ENCODE assay signal across 15 cellular contexts in genomic region chr5:66869347-66869746, GRCh38.
DNase-seq lines count a peak whose midpoint lies in the region; TF ChIP-seq lines count a peak whose summit lies in the region.
"Had no signal": no experiment of that assay in that cellular context is flagged by ENCODE, and none has a peak within 500 bp of the region (broad histone marks: within the 10 kb centered on the region; RNA-seq: fewer than 3 reads in every experiment).

No MANE protein-coding gene starts in this region.

- no peaks in the 10 kb centered on the region for H3K27me3 ChIP-seq in GM23248 (replicated peaks; ENCODE audit: insufficient read depth)

- no peak overlapping the region for H3K27ac ChIP-seq in GM23248
- H3K27ac ChIP-seq: HL-60 had no signal

- no peak overlapping the region for H3K4me3 Mint-ChIP-seq in mesothelial cell of epicardium
- H3K4me3 Mint-ChIP-seq in progenitor cell of endocrine pancreas (ENCODE audit: low read depth): no peak overlapping the region
- no peak overlapping the region for H3K4me3 Mint-ChIP-seq in activated naive CD4-positive, alpha-beta T cell treated with anti-CD3 and anti-CD28 coated beads for 36 hours
- H3K4me3 Mint-ChIP-seq: CD4-positive, alpha-beta T cell; HFFc6 had no signal

- H3K9me3 ChIP-seq in GM23248 (ENCODE audit: low read depth): no peaks in the 10 kb centered on the region

- no peak overlapping the region for H3K4me3 ChIP-seq in GM23248

- no peaks in the 10 kb centered on the region for H3K9me2 ChIP-seq in GM23248 (ENCODE audit: insufficient read depth)

- intact Hi-C loops in activated naive CD4-positive, alpha-beta T cell treated with anti-CD3 and anti-CD28 coated beads for 36 hours (cut with micrococcal nuclease): no loop called here

- H3K4me1 Mint-ChIP-seq in mesothelial cell of epicardium (peaks cover 36% of the 10 kb centered on the region), progenitor cell of endocrine pancreas (ENCODE audit: low read depth) (peaks cover 15% of the 10 kb centered on the region)
- H3K4me1 Mint-ChIP-seq in activated naive CD4-positive, alpha-beta T cell treated with anti-CD3 and anti-CD28 coated beads for 36 hours (ENCODE audit: low read depth): no peaks in the 10 kb centered on the region

- no peak overlapping the region for H3K9ac ChIP-seq in GM23248

- H3K9me3 Mint-ChIP-seq in mesothelial cell of epicardium: no peaks in the 10 kb centered on the region
- no peaks in the 10 kb centered on the region for H3K9me3 Mint-ChIP-seq in progenitor cell of endocrine pancreas (ENCODE audit: low read depth)
- H3K9me3 Mint-ChIP-seq in activated naive CD4-positive, alpha-beta T cell treated with anti-CD3 and anti-CD28 coated beads for 36 hours: no peaks in the 10 kb centered on the region
- H3K9me3 Mint-ChIP-seq: CD4-positive, alpha-beta T cell; HFFc6 had no signal

- no peaks in the 10 kb centered on the region for H3K36me3 ChIP-seq in GM23248 (ENCODE audit: low read depth)

- in situ Hi-C loops in GM23248 (cut with MboI): no loop called here

- H2AFZ ChIP-seq in GM23248: no peak overlapping the region

- no peaks in the 10 kb centered on the region for H3K27me3 Mint-ChIP-seq in mesothelial cell of epicardium (ENCODE audit: low read depth)
- H3K27me3 Mint-ChIP-seq in progenitor cell of endocrine pancreas: no peaks in the 10 kb centered on the region
- peaks cover 4% of the 10 kb centered on the region for H3K27me3 Mint-ChIP-seq in activated naive CD4-positive, alpha-beta T cell treated with anti-CD3 and anti-CD28 coated beads for 36 hours (ENCODE audit: low read depth)

- H3K4me1 ChIP-seq in GM23248 (ENCODE audit: insufficient read depth): no peaks in the 10 kb centered on the region

- CTCF ChIA-PET in activated naive CD4-positive, alpha-beta T cell treated with anti-CD3 and anti-CD28 coated beads for 36 hours (lab: Charles Lee): interaction anchor here (1.2 kb wide), 1 partner anchor 9 kb away, joined by 3 read pairs; no protein-coding TSS in a partner anchor

- 81 to 85% methylated on average over 6 of the region's 6 CpGs for WGBS in GM23248 (ENCODE audit: low coverage in 1 of 2, low lambda C conversion rate in 2 of 2, missing lambda C conversion rate in 2 of 2), 2 experiments

- no peaks in the 10 kb centered on the region for H3F3A ChIP-seq in GM23248 (ENCODE audit: insufficient read depth)

- H4K20me1 ChIP-seq in GM23248 (ENCODE audit: insufficient read depth): no peaks in the 10 kb centered on the region

- H3K36me3 Mint-ChIP-seq in mesothelial cell of epicardium (no peaks in the 10 kb centered on the region), progenitor cell of endocrine pancreas (ENCODE audit: insufficient read depth) (no peaks in the 10 kb centered on the region)
- no peaks in the 10 kb centered on the region for H3K36me3 Mint-ChIP-seq in activated naive CD4-positive, alpha-beta T cell treated with anti-CD3 and anti-CD28 coated beads for 36 hours (ENCODE audit: low read depth)

- H3K79me2 ChIP-seq in GM23248 (ENCODE audit: insufficient read depth): no peaks in the 10 kb centered on the region

- H3K27ac Mint-ChIP-seq in mesothelial cell of epicardium: peak overlapping the region; percentile 20
- peak overlapping the region; percentile 73 for H3K27ac Mint-ChIP-seq in progenitor cell of endocrine pancreas
- H3K27ac Mint-ChIP-seq in activated naive CD4-positive, alpha-beta T cell treated with anti-CD3 and anti-CD28 coated beads for 36 hours: no peak overlapping the region
- H3K27ac Mint-ChIP-seq: CD4-positive, alpha-beta T cell; HFFc6 had no signal

- peak; percentile 60 for DNase-seq in NCI-H2227 (lab: John Stamatoyannopoulos, UW; ENCODE audit: unreplicated experiment)
- peak; percentile 54 for DNase-seq in dermis blood vessel endothelial cell
- DNase-seq in mesothelial cell of epicardium (ENCODE audit: low spot score in 2 of 2, unreplicated experiment in 2 of 2): no peak
- no peak for DNase-seq in progenitor cell of endocrine pancreas (ENCODE audit: low spot score, unreplicated experiment)
- no peak for DNase-seq in activated naive CD4-positive, alpha-beta T cell treated with anti-CD3 and anti-CD28 coated beads for 36 hours
- no peak for DNase-seq in NCI-H2196 (lab: John Stamatoyannopoulos, UW; ENCODE audit: unreplicated experiment)
- DNase-seq in GM23248: no peak
- DNase-seq: ACHN; C1 segment of cervical spinal cord; Calu3; CD4-positive, alpha-beta T cell; DMS 273 treated with DMSO at 0.1 percent for 48 hours; HCEC 1CT; HFFc6 had no signal

- TF ChIP-seq CTCF in mesothelial cell of epicardium (IDR thresholded peaks at IDR 0.05; ENCODE audit: unreplicated experiment) (no peak), progenitor cell of endocrine pancreas (IDR thresholded peaks at IDR 0.05; ENCODE audit: unreplicated experiment) (no peak)

- no peak overlapping the region for H3K4me2 ChIP-seq in GM23248 (ENCODE audit: unreplicated experiment)

Comparison
In these comparisons a context has a peak if more than half of its experiments do, and no peak if none do; other contexts are left out.
1. DNase-seq: peak in NCI-H2227 (single experiment) and dermis blood vessel endothelial cell (single experiment); none in mesothelial cell of epicardium (0 of 2), progenitor cell of endocrine pancreas (single experiment), activated naive CD4-positive, alpha-beta T cell treated with anti-CD3 and anti-CD28 coated beads for 36 hours (single experiment), NCI-H2196 (single experiment) and GM23248 (single experiment).